ENCODE assay signal across 14 cellular contexts in the genomic region with DNA sequence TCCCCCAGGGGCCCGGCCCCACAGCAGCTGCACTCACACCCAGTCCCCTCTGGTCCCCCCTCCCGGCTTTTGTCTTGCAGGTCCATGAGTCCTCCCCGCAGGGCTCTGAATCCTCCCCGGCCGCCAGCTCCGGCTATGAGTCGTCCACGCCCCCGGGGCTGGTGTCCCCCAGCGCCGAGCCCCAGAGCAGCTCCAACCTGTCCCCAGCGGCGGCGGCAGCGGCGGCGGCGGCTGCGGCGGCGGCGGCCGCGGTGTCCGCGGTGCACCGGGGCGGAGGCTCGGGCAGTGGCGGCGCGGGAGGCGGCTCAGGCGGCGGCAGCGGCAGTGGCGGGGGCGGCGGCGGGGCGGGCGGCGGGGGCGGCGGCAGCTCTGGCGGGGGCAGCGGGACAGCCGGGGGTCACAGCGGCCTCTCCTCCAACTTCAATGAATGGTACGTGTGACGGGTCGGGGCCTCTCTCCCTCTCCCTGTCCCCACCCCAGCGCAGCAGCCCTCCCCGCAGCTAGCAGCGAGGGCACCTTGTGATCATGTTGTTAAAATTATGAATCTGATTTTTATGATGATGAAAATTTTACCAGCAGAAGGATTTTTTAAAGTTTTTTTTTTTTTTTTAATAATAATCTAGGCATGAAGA. TPM values are rescaled to one million over a fixed set of nuclear protein-coding genes. Genes with fewer than 3 reads are reported as not detected.
DNase-seq lines count a peak whose midpoint lies in the region; ATAC-seq, FAIRE-seq and TF ChIP-seq lines count a peak whose summit lies in the region.
"Had no signal": no experiment of that assay in that cellular context is flagged by ENCODE, and none has a peak within 500 bp of the region (broad histone marks: within the 10 kb centered on the region; RNA-seq: fewer than 3 reads in every experiment).

No MANE protein-coding gene starts in this region.

- H4K20me1 ChIP-seq in H1 (replicated peaks in 1 of 2; ENCODE audit: control insufficient read depth in 1 of 2, insufficient read depth in 2 of 2, low read length in 2 of 2) = peaks cover 18 to 27% of the 10 kb centered on the region in 2 experiments

- no peak overlapping the region for H2BK12ac ChIP-seq in H1 (ENCODE audit: low read depth, low read length)

- peaks cover 46% of the 10 kb centered on the region for H3K27me3 Mint-ChIP-seq in activated naive CD4-positive, alpha-beta T cell treated with anti-CD3 and anti-CD28 coated beads, Interleukin-2, amount 50 U/mL, for 24 hours
- no peaks in the 10 kb centered on the region for H3K27me3 Mint-ChIP-seq in osteocyte (ENCODE audit: unreplicated experiment)

- H3K9me3 ChIP-seq in H1 (ENCODE audit: insufficient read depth in 2 of 2, low read depth in 1 of 2, low read length in 1 of 2) (no peaks in the 10 kb centered on the region; a peak in 1 of 4 replicates), heart left ventricle (peaks cover 0 to 5% (median 0%) of the 10 kb centered on the region in 12 donors)

- no peak for ATAC-seq in heart left ventricle
- ATAC-seq: T-cell had no signal

- H3K14ac ChIP-seq in H1 (ENCODE audit: insufficient read length) = no peak overlapping the region

- H3K27me3 ChIP-seq in H1 (replicated peaks in 1 of 4; ENCODE audit: control insufficient read depth in 3 of 4, extremely low read depth in 1 of 4, insufficient read depth in 3 of 4, low read length in 3 of 4) (peaks cover 0 to 25% (median 12%) of the 10 kb centered on the region in 4 experiments; a peak in 5 of 7 replicates), heart left ventricle (peaks cover 85 to 99% (median 95%) of the 10 kb centered on the region in 9 donors)

- WGBS in H1 (ENCODE audit: extremely low coverage in 1 of 2, insufficient coverage in 1 of 2, insufficient read length in 1 of 2, insufficient replicate concordance in 2 of 2, low coverage in 1 of 2, low lambda C conversion rate in 2 of 2, missing lambda C conversion rate in 1 of 2), 2 experiments = 3% methylated on average over 39 of the region's 55 CpGs; no CpG with 5 or more reads in 1 of the 2 experiments
- WGBS in heart left ventricle, 4 donors = 2 to 5% (median 3%) methylated on average over 14 to 55 of the region's 55 CpGs

- no peak overlapping the region for H2BK15ac ChIP-seq in H1 (ENCODE audit: low read length)

- no peak overlapping the region for H2BK120ac ChIP-seq in H1 (replicated peaks; ENCODE audit: low read depth, low read length)

- H3K4me2 ChIP-seq in H1 (ENCODE audit: insufficient read depth in 1 of 2, low read depth in 2 of 2, low read length in 2 of 2) = peak overlapping the region; percentile 91 to 95
- H3K4me2 ChIP-seq: BLaER1 treated with 17β-estradiol and CSF1 and Interleukin-3, amounts not matched to agents 10 nM and 100 nM had no signal

- no peak for DNase-seq in activated naive CD4-positive, alpha-beta T cell treated with anti-CD3 and anti-CD28 coated beads, Interleukin-2, amount 50 U/mL, for 16 hours
- peak; percentile 43 for DNase-seq in NCI-H2171 treated with DMSO at 0.1 percent for 48 hours (lab: John Stamatoyannopoulos, UW)
- DNase-seq in H1 (ENCODE audit: low read depth in 1 of 2, low spot score in 2 of 2) = no peak
- DNase-seq in osteocyte (ENCODE audit: extremely low spot score, unreplicated experiment) = peak; percentile 85
- no peak for DNase-seq in heart left ventricle
- no peak for DNase-seq in ACHN
- no peak for DNase-seq in anterior cingulate cortex (lab: John Stamatoyannopoulos, UW)
- DNase-seq: stimulated activated CD4-positive, alpha-beta T cell treated with anti-CD3 and anti-CD28 coated beads, Interleukin-4, amount 100 ng/mL, for 1 hour; stimulated activated naive CD4-positive, alpha-beta T cell treated with Interleukin-2 at 50 U/mL for 16 hours had no signal

- H4K91ac ChIP-seq in H1 (replicated peaks; ENCODE audit: insufficient read length, low read length) = no peak overlapping the region

- H3K79me2 ChIP-seq in H1 (ENCODE audit: control insufficient read depth in 1 of 2, insufficient read depth in 2 of 2, low read length in 2 of 2) = peaks cover 21 to 53% of the 10 kb centered on the region in 2 experiments

- H3K9ac ChIP-seq in H1 (replicated peaks in 1 of 4; ENCODE audit: extremely low read depth in 1 of 4, low read depth in 3 of 4, low read length in 3 of 4) = peak overlapping the region in 3 of 4 experiments; percentile 66 to 83 (median 80); a peak in 3 of 7 replicates
- H3K9ac ChIP-seq: BLaER1 treated with 17β-estradiol and CSF1 and Interleukin-3, amounts not matched to agents 10 nM and 100 nM had no signal

- no peak for FAIRE-seq in H1 (lab: Jason Lieb, UNC)

- H3K4me1 Mint-ChIP-seq in activated naive CD4-positive, alpha-beta T cell treated with anti-CD3 and anti-CD28 coated beads, Interleukin-2, amount 50 U/mL, for 24 hours = peaks cover 19% of the 10 kb centered on the region
- peaks cover 37% of the 10 kb centered on the region for H3K4me1 Mint-ChIP-seq in osteocyte (ENCODE audit: unreplicated experiment)

- POLR2A ChIA-PET in H1 (lab: Charles Lee; ENCODE audit: partially characterized antibody) = interaction anchor here (5.2 to 11.2 kb wide), 5 partner anchors 8 to 27 kb away, joined by 32 to 145 read pairs (median 80); a partner anchor contains a TSS

- intact Hi-C loops in heart left ventricle (cut with DNase I) = no loop called here

- TF ChIP-seq EP300 in H1 (IDR thresholded peaks at IDR 0.05; ENCODE audit: borderline replicate concordance in 1 of 2, low read depth in 2 of 2, low read length in 2 of 2) = no peak

- TF ChIP-seq POLR2A in H1 (IDR thresholded peaks at IDR 0.05; ENCODE audit: control extremely low read depth in 1 of 2, low read depth in 2 of 2, low read length in 2 of 2) = no peak
- no peak for TF ChIP-seq POLR2A in heart left ventricle (IDR thresholded peaks at IDR 0.05)

- no peak overlapping the region for H3K56ac ChIP-seq in H1 (replicated peaks; ENCODE audit: insufficient read length, low read depth, low read length)

- H3K4me1 ChIP-seq in H1 (replicated peaks in 1 of 4; ENCODE audit: control insufficient read depth in 3 of 4, insufficient read depth in 4 of 4, low read length in 3 of 4) = peaks cover 0 to 22% (median 8%) of the 10 kb centered on the region in 4 experiments; a peak in 6 of 7 replicates
- peaks cover 0 to 44% (median 9%) of the 10 kb centered on the region in 12 donors for H3K4me1 ChIP-seq in heart left ventricle

- H2AK5ac ChIP-seq in H1 (ENCODE audit: low read depth, low read length) = no peak overlapping the region

- H3K27ac ChIP-seq in H1 (ENCODE audit: low read depth, low read length) (no peak overlapping the region), heart left ventricle (no peak overlapping the region)
- H3K27ac ChIP-seq: BLaER1 treated with 17β-estradiol and CSF1 and Interleukin-3, amounts not matched to agents 10 nM and 100 nM had no signal

- no peaks in the 10 kb centered on the region; the same call in 1 of the 2 replicates for H3K79me1 ChIP-seq in H1 (ENCODE audit: low read depth, low read length)

- peaks cover 30% of the 10 kb centered on the region for H3K23me2 ChIP-seq in H1 (ENCODE audit: low read depth, low read length)

- no peak overlapping the region for H2BK5ac ChIP-seq in H1 (ENCODE audit: low read depth, low read length)

- H3K36me3 ChIP-seq in H1 (ENCODE audit: control insufficient read depth in 2 of 4, insufficient read depth in 4 of 4, low read length in 3 of 4) (peaks cover 18 to 48% (median 31%) of the 10 kb centered on the region in 4 experiments; a peak in 6 of 8 replicates), heart left ventricle (no peaks in the 10 kb centered on the region)
- H3K36me3 ChIP-seq: BLaER1 treated with 17β-estradiol and CSF1 and Interleukin-3, amounts not matched to agents 10 nM and 100 nM had no signal

- peak overlapping the region; percentile 80 for H3K27ac Mint-ChIP-seq in activated naive CD4-positive, alpha-beta T cell treated with anti-CD3 and anti-CD28 coated beads, Interleukin-2, amount 50 U/mL, for 24 hours
- H3K27ac Mint-ChIP-seq in osteocyte (ENCODE audit: unreplicated experiment) = peak overlapping the region; percentile 98

- in situ Hi-C loops in ACHN (cut with HindIII; ENCODE audit: low pct_ligation_motif_present, low pct_unique_long_range_greater_than_20kb, low sequenced_read_pairs) = no loop called here

- H3K9me3 Mint-ChIP-seq in activated naive CD4-positive, alpha-beta T cell treated with anti-CD3 and anti-CD28 coated beads, Interleukin-2, amount 50 U/mL, for 24 hours = peaks cover 8% of the 10 kb centered on the region
- H3K9me3 Mint-ChIP-seq in osteocyte (ENCODE audit: unreplicated experiment) = no peaks in the 10 kb centered on the region

- CTCF ChIA-PET in H1 (lab: Charles Lee; ENCODE audit: partially characterized antibody) = interaction anchor here (0.9 to 2.5 kb wide), 6 partner anchors 15 to 250 kb away, joined by 3 to 10 read pairs (median 4); no protein-coding TSS in a partner anchor

- no peak overlapping the region for H4K5ac ChIP-seq in H1 (ENCODE audit: insufficient read length, low read depth, low read length)

- no peak overlapping the region for H4K8ac ChIP-seq in H1 (ENCODE audit: extremely low read depth, insufficient read depth, low read length)

- H3K4me3 Mint-ChIP-seq in activated naive CD4-positive, alpha-beta T cell treated with anti-CD3 and anti-CD28 coated beads, Interleukin-2, amount 50 U/mL, for 24 hours = no peak overlapping the region
- H3K4me3 Mint-ChIP-seq in osteocyte (ENCODE audit: unreplicated experiment) = peak overlapping the region; percentile 95

- TF ChIP-seq RAD21 in H1 (IDR thresholded peaks at IDR 0.05 in 1 of 2, conservative IDR thresholded peaks at IDR 0.05 in 1 of 2; ENCODE audit: low read depth in 2 of 2, low read length in 2 of 2) = no peak

- H2AFZ ChIP-seq in H1 (ENCODE audit: low read length) = no peak overlapping the region

- no peak overlapping the region for H3K4ac ChIP-seq in H1 (replicated peaks; ENCODE audit: insufficient read length, low read depth, low read length)

- peak overlapping the region; percentile 93 to 96 (median 94) for H3K4me3 ChIP-seq in H1 (ENCODE audit: extremely low read depth in 1 of 4, insufficient read depth in 2 of 4, low read depth in 3 of 4, low read length in 4 of 4)
- H3K4me3 ChIP-seq in heart left ventricle = no peak overlapping the region
- H3K4me3 ChIP-seq: BLaER1 treated with 17β-estradiol and CSF1 and Interleukin-3, amounts not matched to agents 10 nM and 100 nM had no signal

- peak overlapping the region; percentile 85; the same call in 1 of the 2 replicates for H3K18ac ChIP-seq in H1 (ENCODE audit: extremely low read depth, low read length)

- no peak overlapping the region for H3K23ac ChIP-seq in H1 (ENCODE audit: insufficient read length)

- TF ChIP-seq CTCF in H1 (IDR thresholded peaks at IDR 0.05; ENCODE audit: control extremely low read depth in 1 of 3, insufficient read depth in 1 of 3, low read depth in 1 of 3, low read length in 3 of 3) (no peak), osteocyte (IDR thresholded peaks at IDR 0.05) (no peak), heart left ventricle (IDR thresholded peaks at IDR 0.05) (no peak)

- H3K36me3 Mint-ChIP-seq in activated naive CD4-positive, alpha-beta T cell treated with anti-CD3 and anti-CD28 coated beads, Interleukin-2, amount 50 U/mL, for 24 hours = peaks cover 9% of the 10 kb centered on the region
- peaks cover 44% of the 10 kb centered on the region for H3K36me3 Mint-ChIP-seq in osteocyte (ENCODE audit: unreplicated experiment)

- H2BK20ac ChIP-seq in H1 (ENCODE audit: low read length) = no peak overlapping the region

RNA-seq across cellular contexts. Expression of a gene that starts 3.8 kb away (rescaled TPM):
- total RNA-seq in H1 (2021; fragmentation: NEBNext Ultra II Directional; extraction: Animal tissue kit (Norgen Biotek cat#: 25700)) = 372 and 429 TPM in 2 replicates
- polyA plus RNA-seq in H1 (2011; rRNA removed) (53.2 and 67.1 TPM in 2 replicates), heart left ventricle (not detected)
- polyA plus RNA-seq in H1 (2011; cell fraction: cytosol; rRNA removed) = 54.3 TPM
- polyA plus RNA-seq in H1 (2011; cell fraction: nucleus; rRNA removed) = 212 TPM
- 149 to 263 TPM (median 185 TPM) in 4 replicates for polyA plus RNA-seq in H1 (2012, experiment 1 of 2)
- 87.1 TPM for polyA plus RNA-seq in H1 (2012, experiment 2 of 2)
- polyA plus RNA-seq in H1 (2013, experiment 1 of 2) = 140 TPM
- polyA plus RNA-seq in H1 (2013, experiment 2 of 2) = 134 TPM
- polyA minus RNA-seq in H1 (2011; rRNA and poly(A)+ RNA removed) = 32.3 and 40.3 TPM in 2 replicates
- 164 TPM for polyA minus RNA-seq in H1 (2011; cell fraction: cytosol; rRNA and poly(A)+ RNA removed)
- polyA minus RNA-seq in H1 (2011; cell fraction: nucleus; rRNA and poly(A)+ RNA removed) = 103 TPM
- total RNA-seq in osteocyte (177 and 196 TPM in 2 replicates), heart left ventricle (not detected)
- total RNA-seq: glomerular endothelial cell had no signal

RNA-seq across cellular contexts. Expression of a gene that starts 13.8 kb away (rescaled TPM):
- total RNA-seq in H1 (2021; fragmentation: NEBNext Ultra II Directional; extraction: Animal tissue kit (Norgen Biotek cat#: 25700)) = 51.0 and 52.7 TPM in 2 replicates
- polyA plus RNA-seq in H1 (2011; rRNA removed) (14.2 and 14.8 TPM in 2 replicates), heart left ventricle (not detected)
- 13.2 TPM for polyA plus RNA-seq in H1 (2011; cell fraction: cytosol; rRNA removed)
- polyA plus RNA-seq in H1 (2011; cell fraction: nucleus; rRNA removed) = 22.7 TPM
- polyA plus RNA-seq in H1 (2012, experiment 1 of 2) = 16.2 to 29.3 TPM (median 20.3 TPM) in 4 replicates
- 15.1 TPM for polyA plus RNA-seq in H1 (2012, experiment 2 of 2)
- polyA plus RNA-seq in H1 (2013, experiment 1 of 2) = 31.4 TPM
- polyA plus RNA-seq in H1 (2013, experiment 2 of 2) = 28.2 TPM
- polyA minus RNA-seq in H1 (2011; rRNA and poly(A)+ RNA removed) = 16.6 and 20.0 TPM in 2 replicates
- 22.3 TPM for polyA minus RNA-seq in H1 (2011; cell fraction: cytosol; rRNA and poly(A)+ RNA removed)
- 42.4 TPM for polyA minus RNA-seq in H1 (2011; cell fraction: nucleus; rRNA and poly(A)+ RNA removed)
- total RNA-seq in osteocyte (8.8 and 9.4 TPM in 2 replicates), heart left ventricle (not detected)
- total RNA-seq: glomerular endothelial cell had no signal
- polyA plus RNA-seq: adipose tissue had no signal

Comparison
In these comparisons a context has a peak if more than half of its experiments do, and no peak if none do; other contexts are left out.
1. DNase-seq: peak in NCI-H2171 treated with DMSO at 0.1 percent for 48 hours (single experiment) and osteocyte (single experiment); none in activated naive CD4-positive, alpha-beta T cell treated with anti-CD3 and anti-CD28 coated beads, Interleukin-2, amount 50 U/mL, for 16 hours (single experiment), H1 (0 of 2), heart left ventricle (0 of 5), ACHN (single experiment) and anterior cingulate cortex (0 of 58).
2. H3K4me3 ChIP-seq: peak in H1 (4 of 4); none in heart left ventricle (0 of 12).
3. RNA of a gene that starts 3.8 kb away (total RNA-seq): 372 to 429 TPM in H1 and 177 to 196 TPM in osteocyte; not detected in heart left ventricle; every median in the first group is over 100 times any median in the second.